In the genomic region with DNA sequence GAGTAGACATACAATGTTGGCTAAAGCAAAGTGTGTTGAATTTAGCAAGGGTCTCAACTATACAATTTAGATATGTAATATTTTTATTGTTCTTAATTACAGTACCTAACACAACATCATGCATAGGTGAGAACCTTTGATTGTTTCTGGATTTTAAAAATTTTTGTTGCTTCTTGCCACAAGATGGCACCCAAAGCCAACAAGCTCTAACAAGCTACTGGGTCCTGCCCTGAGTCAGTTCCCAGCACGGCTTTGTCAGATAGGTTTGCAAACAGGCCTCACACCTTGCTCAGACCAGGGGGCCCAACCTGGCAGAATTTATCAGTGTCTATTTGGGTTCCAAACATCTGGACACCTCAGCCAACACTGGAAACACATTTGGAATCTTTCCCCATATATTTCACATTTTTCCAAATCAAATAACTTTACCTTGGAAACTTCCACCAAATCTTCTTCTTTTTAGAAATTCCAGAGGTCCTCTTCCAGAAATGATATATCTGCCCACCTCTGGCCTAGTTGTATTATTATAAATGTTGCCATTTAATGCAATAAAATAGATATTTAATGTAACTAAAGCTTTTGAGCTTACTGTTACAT, we compare ENCODE assay signal across 9 cellular contexts. TPM values are rescaled to one million over a fixed set of nuclear protein-coding genes. Genes with fewer than 3 reads are reported as not detected.
DNase-seq lines count a peak whose midpoint lies in the region; ATAC-seq, FAIRE-seq and TF ChIP-seq lines count a peak whose summit lies in the region.
"Had no signal": no experiment of that assay in that cellular context is flagged by ENCODE, and none has a peak within 500 bp of the region (broad histone marks: within the 10 kb centered on the region; RNA-seq: fewer than 3 reads in every experiment).

No MANE protein-coding gene starts in this region.

- H3K27ac ChIP-seq in astrocyte (ENCODE audit: low read depth, low read length) (no peak overlapping the region), left lung (no peak overlapping the region), spleen (no peak overlapping the region)

- no peak for TF ChIP-seq POLR2A in spleen (IDR thresholded peaks at IDR 0.05)

- no peaks in the 10 kb centered on the region for H4K20me1 ChIP-seq in astrocyte (ENCODE audit: insufficient read depth, low read length)

- H3K4me3 ChIP-seq in astrocyte (ENCODE audit: insufficient read depth, low read depth, low read length) = no peak overlapping the region
- H3K4me3 ChIP-seq in left lung = no peak overlapping the region
- no peak overlapping the region for H3K4me3 ChIP-seq in spleen

- DNase-seq in activated T-cell treated with anti-CD3 and anti-CD28 coated beads, Interleukin-2, amount 50 U/mL, for 72 hours = peak; percentile 15 to 21
- no peak for DNase-seq in activated T-cell treated with anti-CD3 and anti-CD28 coated beads, Interleukin-2, amount 50 U/mL, for 48 hours
- peak; percentile 46 for DNase-seq in NCI-H1694 treated with DMSO at 0.1 percent for 48 hours (lab: John Stamatoyannopoulos, UW)
- DNase-seq in astrocyte (ENCODE audit: low read depth) = peak; percentile 16
- no peak for DNase-seq in left lung
- DNase-seq in GM19238 (ENCODE audit: insufficient read length, low spot score) = no peak
- no peak for DNase-seq in spleen

- H3K4me3 Mint-ChIP-seq in activated T-cell treated with anti-CD3 and anti-CD28 coated beads, Interleukin-2, amount 50 U/mL, for 72 hours = no peak overlapping the region
- no peak overlapping the region for H3K4me3 Mint-ChIP-seq in astrocyte (ENCODE audit: unreplicated experiment)
- H3K4me3 Mint-ChIP-seq: activated naive CD8-positive, alpha-beta T cell had no signal

- H3K4me2 ChIP-seq in astrocyte (ENCODE audit: low read length) = no peak overlapping the region

- no peaks in the 10 kb centered on the region for H3K9me3 Mint-ChIP-seq in activated T-cell treated with anti-CD3 and anti-CD28 coated beads, Interleukin-2, amount 50 U/mL, for 72 hours
- peaks cover 2% of the 10 kb centered on the region for H3K9me3 Mint-ChIP-seq in astrocyte (ENCODE audit: unreplicated experiment)

- H3K9me3 ChIP-seq in astrocyte (ENCODE audit: insufficient read depth, low read depth, low read length) (no peaks in the 10 kb centered on the region), left lung (no peaks in the 10 kb centered on the region), spleen (peaks cover 0 to 7% (median 0%) of the 10 kb centered on the region in 8 donors)

- no peaks in the 10 kb centered on the region for H3K4me1 ChIP-seq in astrocyte (ENCODE audit: insufficient read depth, low read length)
- H3K4me1 ChIP-seq in left lung = no peaks in the 10 kb centered on the region
- no peaks in the 10 kb centered on the region for H3K4me1 ChIP-seq in spleen

- H3K79me2 ChIP-seq in astrocyte (ENCODE audit: insufficient read depth, low read length) = no peaks in the 10 kb centered on the region

- H3K9ac ChIP-seq in astrocyte (ENCODE audit: low read length) = no peak overlapping the region

- no peak for FAIRE-seq in astrocyte (lab: Jason Lieb, UNC)

- H3K4me1 Mint-ChIP-seq in activated T-cell treated with anti-CD3 and anti-CD28 coated beads, Interleukin-2, amount 50 U/mL, for 72 hours (ENCODE audit: low read depth) = no peaks in the 10 kb centered on the region
- no peaks in the 10 kb centered on the region for H3K4me1 Mint-ChIP-seq in astrocyte (ENCODE audit: low read depth, unreplicated experiment)

- no peaks in the 10 kb centered on the region for H3K36me3 ChIP-seq in astrocyte (ENCODE audit: insufficient read depth, low read length)
- no peaks in the 10 kb centered on the region for H3K36me3 ChIP-seq in left lung
- H3K36me3 ChIP-seq in spleen = no peaks in the 10 kb centered on the region

- H3K27me3 Mint-ChIP-seq in activated T-cell treated with anti-CD3 and anti-CD28 coated beads, Interleukin-2, amount 50 U/mL, for 72 hours (ENCODE audit: low read depth) = peaks cover 23% of the 10 kb centered on the region
- peaks cover 24% of the 10 kb centered on the region for H3K27me3 Mint-ChIP-seq in astrocyte (ENCODE audit: low read depth, unreplicated experiment)

- WGBS in spleen, 5 donors = 11 to 38% (median 22%) methylated on average over 1 of the region's 1 CpG

- intact Hi-C loops in left lung (cut with DNase I) (no loop called here), spleen (cut with DNase I; ENCODE audit: low total_unique reads) (no loop called here)

- H2AFZ ChIP-seq in astrocyte (ENCODE audit: low read depth, low read length) = no peak overlapping the region

- H3K36me3 Mint-ChIP-seq in activated T-cell treated with anti-CD3 and anti-CD28 coated beads, Interleukin-2, amount 50 U/mL, for 72 hours (ENCODE audit: insufficient read depth in 2 of 2) = no peaks in the 10 kb centered on the region
- no peaks in the 10 kb centered on the region for H3K36me3 Mint-ChIP-seq in astrocyte (ENCODE audit: low read depth, unreplicated experiment)
- H3K36me3 Mint-ChIP-seq: activated naive CD8-positive, alpha-beta T cell had no signal

- ATAC-seq in activated T-cell treated with anti-CD3 and anti-CD28 coated beads, Interleukin-2, amount 50 U/mL, for 72 hours (replicated peaks in 1 of 2) = peak; percentile 35 to 36
- ATAC-seq in left lung (peak; percentile 64), HG03354 (IDR thresholded peaks at IDR 0.05; ENCODE audit: poor library complexity, severe bottlenecking, unreplicated experiment) (no peak)

- H3K27ac Mint-ChIP-seq in activated T-cell treated with anti-CD3 and anti-CD28 coated beads, Interleukin-2, amount 50 U/mL, for 72 hours = no peak overlapping the region
- H3K27ac Mint-ChIP-seq in astrocyte (ENCODE audit: unreplicated experiment) = no peak overlapping the region
- H3K27ac Mint-ChIP-seq: activated naive CD8-positive, alpha-beta T cell had no signal

- TF ChIP-seq CTCF in astrocyte (IDR thresholded peaks at IDR 0.05; ENCODE audit: insufficient read depth, low read depth, low read length) = peak; percentile 41
- TF ChIP-seq CTCF in left lung (IDR thresholded peaks at IDR 0.05) = peak in 1 of 2 donors; percentile 35
- TF ChIP-seq CTCF in spleen (IDR thresholded peaks at IDR 0.05 in 8 of 11, conservative IDR thresholded peaks at IDR 0.05 in 3 of 11) = peak in 2 of 11 experiments; percentile 13 to 15

- H3K27me3 ChIP-seq in astrocyte (ENCODE audit: insufficient read depth, low read length) (peaks cover 3% of the 10 kb centered on the region), left lung (no peaks in the 10 kb centered on the region), spleen (replicated peaks in 1 of 7) (peaks cover 0 to 8% (median 0%) of the 10 kb centered on the region in 7 donors)

RNA-seq across cellular contexts. Expression of a gene that starts 49.5 kb away (rescaled TPM):
- not detected for total RNA-seq in activated T-cell treated with anti-CD3 and anti-CD28 coated beads, Interleukin-2, amount 50 U/mL, for 72 hours
- total RNA-seq in astrocyte = 1.0 and 1.1 TPM in 2 replicates
- total RNA-seq in left lung = 1 to 10 TPM in 1 of 2 donors, under 1 TPM in 1; 0.82 to 2.6 TPM
- 10 to 100 TPM in 6 of 7 donors, 1 to 10 TPM in 1; 9.6 to 16.8 (median 13.0) TPM for total RNA-seq in spleen
- 1 to 10 TPM; 6.0 to 7.4 (median 7.4) TPM for polyA plus RNA-seq in spleen

Comparison
In these comparisons a context has a peak if more than half of its experiments do, and no peak if none do; other contexts are left out.
1. DNase-seq: peak in activated T-cell treated with anti-CD3 and anti-CD28 coated beads, Interleukin-2, amount 50 U/mL, for 72 hours (2 of 2), NCI-H1694 treated with DMSO at 0.1 percent for 48 hours (single experiment) and astrocyte (single experiment); none in activated T-cell treated with anti-CD3 and anti-CD28 coated beads, Interleukin-2, amount 50 U/mL, for 48 hours (0 of 2), left lung (0 of 2), GM19238 (single experiment) and spleen (single experiment).